ENCODE assay signal across 1 cellular context in the genomic region with DNA sequence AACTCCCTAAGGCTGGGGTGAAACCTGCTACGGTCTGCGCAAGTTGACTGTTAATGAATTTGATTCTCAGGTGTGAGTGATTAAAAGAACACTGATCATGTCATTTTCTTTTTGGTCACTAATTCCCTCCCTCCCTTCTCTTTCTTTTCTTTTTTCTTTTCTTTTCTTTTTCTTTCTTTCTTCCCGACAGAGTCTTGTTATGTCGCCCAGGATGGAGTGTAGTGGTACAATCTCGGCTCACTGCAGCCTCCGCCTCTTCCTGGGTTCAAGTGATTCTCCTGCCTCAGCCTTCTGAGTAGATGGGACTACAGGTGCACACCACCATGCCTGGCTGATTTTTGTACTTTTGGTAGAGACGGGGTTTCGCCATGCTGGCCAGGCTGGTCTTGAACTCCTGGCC.
TF ChIP-seq lines count a peak whose summit lies in the region.

No MANE protein-coding gene starts in this region.

TF ChIP-seq in H1, 55 proteins besides CTCF, POLR2A, EP300 and RAD21:
- no peak for TF ChIP-seq SIN3A (conservative IDR thresholded peaks at IDR 0.05 in 1 of 2, IDR thresholded peaks at IDR 0.05 in 1 of 2; ENCODE audit: low read depth in 1 of 2, low read length in 2 of 2)
- TF ChIP-seq CHD2 (IDR thresholded peaks at IDR 0.05; ENCODE audit: low read length): no peak
- no peak for TF ChIP-seq BCL11A (IDR thresholded peaks at IDR 0.05; ENCODE audit: low read depth in 2 of 2, low read length in 2 of 2)
- TF ChIP-seq JUND (IDR thresholded peaks at IDR 0.05; ENCODE audit: low read length): no peak
- TF ChIP-seq SIRT6 (IDR thresholded peaks at IDR 0.05; ENCODE audit: low read length): no peak
